Comparison of ENCODE assay signal across 26 cellular contexts in the genomic region with DNA sequence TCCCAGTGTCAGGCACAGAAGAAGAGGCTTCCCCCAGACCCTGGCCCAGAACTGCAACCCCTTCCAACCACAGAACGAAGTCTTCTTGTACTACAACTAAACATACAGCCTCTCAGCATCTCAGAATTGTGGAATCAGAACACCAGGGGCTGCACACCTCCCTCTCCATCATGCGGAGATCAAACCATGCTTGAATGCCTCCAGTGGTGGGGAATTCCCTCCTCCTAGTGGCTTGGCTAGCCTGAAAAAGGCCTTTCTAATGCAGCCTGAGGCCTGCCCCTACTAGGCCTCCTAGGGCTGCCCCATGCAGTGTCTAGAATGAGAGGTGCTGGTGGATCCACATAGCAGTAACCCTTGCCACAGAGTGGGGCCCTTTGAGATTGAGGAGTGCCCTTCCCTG.
"Had no signal": no experiment of that assay in that cellular context is flagged by ENCODE, and none has a peak within 500 bp of the region (broad histone marks: within the 10 kb centered on the region; RNA-seq: fewer than 3 reads in every experiment).

No MANE protein-coding gene starts in this region.

- H3K4me1 Mint-ChIP-seq: natural killer cell had no signal

- H3K79me2 ChIP-seq: hepatocyte had no signal

- H3K4me3 Mint-ChIP-seq: mesothelial cell of epicardium; naive B cell; natural killer cell; nephron progenitor cell; stimulated activated memory B cell treated with anti-CD40 and anti-IgM and Interleukin-4, amounts not matched to agents 10 μg/mL and 1 μg/mL and 100 μg/mL, for 72 hours had no signal

- H2AFZ ChIP-seq: hepatocyte had no signal

- H3K36me3 ChIP-seq: left ventricle myocardium inferior, neutrophil, ovary, right atrium auricular region, right lobe of liver, stomach, thyroid gland, transverse colon, upper lobe of left lung, vagina had no signal

- ATAC-seq: right lobe of liver; stimulated activated memory B cell treated with anti-CD40 and anti-IgM and Interleukin-4, amounts not matched to agents 10 μg/mL and 1 μg/mL and 100 μg/mL, for 72 hours; stimulated activated naive CD8-positive, alpha-beta T cell treated with anti-CD3 and anti-CD28 coated beads, Interleukin-15, Interleukin-2, amounts not matched to agents 100 U/mL and 50 U/mL, for 24 hours had no signal

- H3K27ac ChIP-seq: hepatocyte, left ventricle myocardium inferior, neutrophil, ovary, right atrium auricular region, right lobe of liver, stomach, testis, thyroid gland, transverse colon, upper lobe of left lung, vagina had no signal

- H3K27me3 ChIP-seq: hepatocyte, ovary, right atrium auricular region, right lobe of liver, testis, thyroid gland, upper lobe of left lung, vagina had no signal

- H3K36me3 Mint-ChIP-seq: mesothelial cell of epicardium; natural killer cell; stimulated activated memory B cell treated with anti-CD40 and anti-IgM and Interleukin-4, amounts not matched to agents 10 μg/mL and 1 μg/mL and 100 μg/mL, for 72 hours had no signal

- H3K9me3 ChIP-seq: neutrophil, ovary, right atrium auricular region, right lobe of liver, testis, thyroid gland, transverse colon, vagina had no signal

- H3K4me1 ChIP-seq: right lobe of liver, transverse colon had no signal

- H3K9me3 Mint-ChIP-seq: natural killer cell had no signal

- H3K4me3 ChIP-seq: hepatocyte, left ventricle myocardium inferior, lung, ovary, right atrium auricular region, right lobe of liver, smooth muscle cell, stomach, testis, thyroid gland, transverse colon, upper lobe of left lung, vagina had no signal

- H3K27ac Mint-ChIP-seq: mesothelial cell of epicardium; naive B cell; natural killer cell; nephron progenitor cell; stimulated activated memory B cell treated with anti-CD40 and anti-IgM and Interleukin-4, amounts not matched to agents 10 μg/mL and 1 μg/mL and 100 μg/mL, for 72 hours had no signal

- DNase-seq: islet precursor cell; left ventricle myocardium inferior; mesendoderm; naive B cell; natural killer cell; nephron progenitor cell; ovary; right lobe of liver; stimulated activated CD4-positive, alpha-beta T cell treated with anti-CD3 and anti-CD28 coated beads, Interleukin-1b, Interleukin-23, amount 100 ng/mL, for 48 hours; stimulated activated CD4-positive, alpha-beta T cell treated with anti-CD3 and anti-CD28 coated beads, Interleukin-2, amount 100 ng/mL, for 48 hours; stimulated activated CD4-positive, alpha-beta T cell treated with anti-CD3 and anti-CD28 coated beads, Interleukin-4, amount 100 ng/mL, for 4 hours; stimulated activated CD8-positive, alpha-beta memory T cell treated with anti-CD3 and anti-CD28 coated beads, Interleukin-4, amount 100 ng/mL, for 48 hours; stimulated activated naive CD8-positive, alpha-beta T cell treated with anti-CD3 and anti-CD28 coated beads, Interleukin-15, Interleukin-2, amounts not matched to agents 100 U/mL and 50 U/mL, for 24 hours; stomach; testis; thyroid gland; transverse colon; upper lobe of left lung had no signal

- H3K4me2 ChIP-seq: hepatocyte, smooth muscle cell had no signal
